18 cellular contexts compared by ENCODE assay signal in genomic region chr9:15253197-15253596, GRCh38. TPM values are rescaled to one million over a fixed set of nuclear protein-coding genes. Genes with fewer than 3 reads are reported as not detected.
A peak's percentile ranks its signal among the peaks of the same experiment; 100 is the strongest.
DNase-seq lines count a peak whose midpoint lies in the region; ATAC-seq and TF ChIP-seq lines count a peak whose summit lies in the region.
"Had no signal": no experiment of that assay in that cellular context is flagged by ENCODE, and none has a peak within 500 bp of the region (broad histone marks: within the 10 kb centered on the region; RNA-seq: fewer than 3 reads in every experiment).

No MANE protein-coding gene starts in this region.

- H3K27me3 ChIP-seq in HCT116 (ENCODE audit: insufficient read depth, low read length) (no peaks in the 10 kb centered on the region), RWPE2 (ENCODE audit: insufficient read depth, poor library complexity, severe bottlenecking) (no peaks in the 10 kb centered on the region)
- H3K27me3 ChIP-seq: BLaER1, colonic mucosa had no signal

- no peak for TF ChIP-seq RAD21 in HCT116 (IDR thresholded peaks at IDR 0.05; ENCODE audit: low read depth)

- H3K36me3 ChIP-seq in HCT116 (ENCODE audit: control insufficient read depth in 1 of 2, insufficient read depth in 2 of 2, low read length in 2 of 2) (no peaks in the 10 kb centered on the region), RWPE2 (ENCODE audit: low read depth) (no peaks in the 10 kb centered on the region)
- H3K36me3 ChIP-seq: BLaER1, colonic mucosa had no signal

- intact Hi-C loops in HCT116 (cut with micrococcal nuclease) = no loop called here

- H3K4me1 ChIP-seq in HCT116 (ENCODE audit: control insufficient read depth in 1 of 2, insufficient read depth in 2 of 2, low read length in 2 of 2) (no peaks in the 10 kb centered on the region), RWPE2 (ENCODE audit: insufficient read depth, poor library complexity, severe bottlenecking) (no peaks in the 10 kb centered on the region)
- H3K4me1 ChIP-seq: BLaER1, colonic mucosa had no signal

- CTCF ChIA-PET in HCT116 (lab: Charles Lee) = interaction anchor here (1.5 kb wide), 1 partner anchor 22 kb away, joined by 3 read pairs; no protein-coding TSS in a partner anchor

- no peak overlapping the region for H3K9ac ChIP-seq in HCT116 (ENCODE audit: low read length)
- H3K9ac ChIP-seq: BLaER1 had no signal

- BruUV-seq in HCT116 (replicated peaks; lab: Mats Ljungman, UMichigan) = no TSS peak

- TF ChIP-seq CTCF in HCT116 (IDR thresholded peaks at IDR 0.05 in 2 of 3, conservative IDR thresholded peaks at IDR 0.05 in 1 of 3; ENCODE audit: borderline replicate concordance in 1 of 3, insufficient read depth in 1 of 3, low read depth in 2 of 3, low read length in 2 of 3) = no peak
- TF ChIP-seq CTCF in RWPE2 (IDR thresholded peaks at IDR 0.05; ENCODE audit: poor library complexity, severe bottlenecking) = no peak
- TF ChIP-seq CTCF in epithelial cell of esophagus (IDR thresholded peaks at IDR 0.05; ENCODE audit: insufficient read depth, low read depth, low read length, missing control alignments) = no peak
- TF ChIP-seq CTCF in GM20000 (IDR thresholded peaks at IDR 0.05; ENCODE audit: extremely low read depth, missing control alignments) = no peak

- ATAC-seq in HCT116 (0 out of 2 replicates have a peak, but pooled peaks have one; percentile 30), RWPE2 (ENCODE audit: low read depth) (peak; percentile 31; the same call in 1 of the 3 replicates), GM21723 (IDR thresholded peaks at IDR 0.05; ENCODE audit: unreplicated experiment) (no peak)
- ATAC-seq: activated CD4-positive, CD25-positive, alpha-beta regulatory T cell treated with anti-CD3 and anti-CD28 coated beads, Interleukin-2, amount 50 U/mL, for 24 hours; naive thymus-derived CD8-positive, alpha-beta T cell had no signal

- H3K4me3 ChIP-seq in HCT116 (replicated peaks in 1 of 2; ENCODE audit: low read depth in 1 of 2, low read length in 2 of 2) = no peak overlapping the region
- no peak overlapping the region for H3K4me3 ChIP-seq in RWPE2 (ENCODE audit: severe bottlenecking)
- no peak overlapping the region for H3K4me3 ChIP-seq in epithelial cell of esophagus (ENCODE audit: low read length)
- H3K4me3 ChIP-seq: BLaER1, colonic mucosa had no signal

- no peak overlapping the region for H2AFZ ChIP-seq in HCT116 (ENCODE audit: low read depth, low read length, poor library complexity, severe bottlenecking)

- RAD21 ChIA-PET in HCT116 (lab: Charles Lee; ENCODE audit: low non-redundant PET in 1 of 2, low total read pairs in 2 of 2, uncharacterized antibody in 2 of 2, unreplicated experiment in 2 of 2) = no interaction called here

- no peak overlapping the region for H3K4me2 ChIP-seq in HCT116 (ENCODE audit: low read length)
- H3K4me2 ChIP-seq: BLaER1 had no signal

- no peaks in the 10 kb centered on the region for H3K79me2 ChIP-seq in HCT116 (ENCODE audit: insufficient read depth, low read length)

- H3K9me3 ChIP-seq in HCT116 (ENCODE audit: control insufficient read depth in 1 of 2, insufficient read depth in 1 of 2, low read depth in 1 of 2, low read length in 2 of 2) = no peaks in the 10 kb centered on the region
- H3K9me3 ChIP-seq in RWPE2 (ENCODE audit: severe bottlenecking) = no peaks in the 10 kb centered on the region
- H3K9me3 ChIP-seq: BLaER1, colonic mucosa had no signal

- POLR2A ChIA-PET in HCT116 (lab: Charles Lee) = no interaction called here

- no peak overlapping the region for H3K27ac ChIP-seq in HCT116 (ENCODE audit: low read depth, low read length)
- no peak overlapping the region for H3K27ac ChIP-seq in RWPE2 (ENCODE audit: poor library complexity, severe bottlenecking)
- H3K27ac ChIP-seq: BLaER1, colonic mucosa had no signal

- DNase-seq in HCT116 (ENCODE audit: low read depth, low spot score) (no peak), RWPE2 (ENCODE audit: low spot score) (no peak), epithelial cell of esophagus (ENCODE audit: low read depth) (peak; percentile 17), pulmonary artery endothelial cell (ENCODE audit: low read depth, low spot score) (peak; percentile 26), GM20000 (ENCODE audit: low spot score) (no peak), SHP77 (lab: John Stamatoyannopoulos, UW) (no peak)
- DNase-seq: activated CD8-positive, alpha-beta memory T cell treated with anti-CD3 and anti-CD28 coated beads, Interleukin-2, amount 50 U/mL, for 4 hours; activated gamma-delta T cell; aorta; naive thymus-derived CD8-positive, alpha-beta T cell; NCI-H146; NCI-H345; SIG-M5; T-helper 2 cell had no signal

- no peaks in the 10 kb centered on the region for H3K9me2 ChIP-seq in HCT116 (ENCODE audit: insufficient read depth)

- H4K20me1 ChIP-seq in HCT116 (ENCODE audit: insufficient read depth) = no peaks in the 10 kb centered on the region
- H4K20me1 ChIP-seq: BLaER1 had no signal

- TF ChIP-seq POLR2A in HCT116 (IDR thresholded peaks at IDR 0.05; ENCODE audit: borderline replicate concordance, extremely low read depth, insufficient read depth, insufficient read length) = no peak

TF ChIP-seq in HCT116, 20 proteins besides CTCF, POLR2A, EP300 and RAD21:
- TF ChIP-seq SP1 (IDR thresholded peaks at IDR 0.05; ENCODE audit: low read depth) (no peak), ZFX (IDR thresholded peaks at IDR 0.05) (no peak), POLR2AphosphoS5 (IDR thresholded peaks at IDR 0.05; ENCODE audit: low read depth, low read length) (no peak), ZNF274 (IDR thresholded peaks at IDR 0.05; ENCODE audit: low read depth, low read length) (no peak), REST (IDR thresholded peaks at IDR 0.05; ENCODE audit: low read depth) (no peak), ELF1 (IDR thresholded peaks at IDR 0.05; ENCODE audit: borderline replicate concordance, low read depth) (no peak), ZBTB33 (IDR thresholded peaks at IDR 0.05; ENCODE audit: extremely low read depth, insufficient replicate concordance, low read length) (no peak), MAX (IDR thresholded peaks at IDR 0.05) (no peak), FOSL1 (IDR thresholded peaks at IDR 0.05; ENCODE audit: low read depth) (no peak), SRF (IDR thresholded peaks at IDR 0.05; ENCODE audit: low read depth) (no peak), TCF7L2 (IDR thresholded peaks at IDR 0.05; ENCODE audit: borderline replicate concordance, extremely low read depth, insufficient read depth, insufficient read length) (no peak)

RNA-seq across cellular contexts. Expression of gene TTC39B, which starts 53.8 kb away (rescaled TPM):
- total RNA-seq in HCT116 (2021; ENCODE audit: unreplicated experiment) = 7.4 TPM
- polyA plus RNA-seq in HCT116 (2012) = 2.0 and 3.4 TPM in 2 replicates
- 4.4 and 5.2 TPM in 2 replicates for total RNA-seq in pulmonary artery endothelial cell

Comparison
In these comparisons a context has a peak if more than half of its experiments do, and no peak if none do; other contexts are left out.
1. DNase-seq: peak in epithelial cell of esophagus (single experiment) and pulmonary artery endothelial cell (single experiment); none in HCT116 (single experiment), RWPE2 (single experiment), GM20000 (single experiment) and SHP77 (0 of 2).